ENCODE assay signal across 20 cellular contexts in the genomic region with DNA sequence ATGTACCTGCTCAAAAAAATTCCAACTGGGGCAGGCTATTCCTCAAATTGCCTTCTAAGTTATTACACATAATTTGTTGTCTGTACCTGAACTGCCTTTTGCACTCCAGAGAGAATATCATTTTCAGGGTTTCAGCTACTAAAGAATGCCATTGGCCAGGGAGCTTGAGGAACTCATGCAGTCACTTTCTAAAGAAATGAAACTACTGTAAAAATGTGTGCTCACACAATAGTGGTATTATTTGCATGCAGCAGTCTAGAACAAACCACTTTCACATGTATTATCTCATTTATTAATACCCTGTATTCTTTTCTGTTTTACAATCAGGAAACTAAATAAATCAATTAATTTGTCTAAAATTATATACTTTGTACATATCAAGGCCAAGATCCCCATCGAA.
A peak's percentile ranks its signal among the peaks of the same experiment; 100 is the strongest.
DNase-seq lines count a peak whose midpoint lies in the region; ATAC-seq and TF ChIP-seq lines count a peak whose summit lies in the region.
"Had no signal": no experiment of that assay in that cellular context is flagged by ENCODE, and none has a peak within 500 bp of the region (broad histone marks: within the 10 kb centered on the region; RNA-seq: fewer than 3 reads in every experiment).

No MANE protein-coding gene starts in this region.

- H3K4me1 Mint-ChIP-seq in GM23338, result no peaks in the 10 kb centered on the region
- H3K4me1 Mint-ChIP-seq: activated CD4-positive, alpha-beta T cell treated with anti-CD3 and anti-CD28 coated beads for 36 hours; central memory CD8-positive, alpha-beta T cell; neural progenitor cell had no signal

- H4K20me1 ChIP-seq in GM23338 (replicated peaks; ENCODE audit: insufficient read depth), result no peaks in the 10 kb centered on the region

- no peak for TF ChIP-seq POLR2A in suprapubic skin (IDR thresholded peaks at IDR 0.05)

- no peak overlapping the region for H3K4me2 ChIP-seq in GM23338
- H3K4me2 ChIP-seq: neural progenitor cell had no signal

- H3F3A ChIP-seq in GM23338 (replicated peaks; ENCODE audit: low read depth), result no peaks in the 10 kb centered on the region

- no peaks in the 10 kb centered on the region for H3K4me1 ChIP-seq in GM23338 (ENCODE audit: insufficient read depth)
- no peaks in the 10 kb centered on the region for H3K4me1 ChIP-seq in suprapubic skin
- peaks cover 0 to 2% (median 0%) of the 10 kb centered on the region in 9 donors for H3K4me1 ChIP-seq in heart right ventricle
- H3K4me1 ChIP-seq: esophagus squamous epithelium, neural progenitor cell, tibial artery had no signal

- TF ChIP-seq CTCF in GM12865 (IDR thresholded peaks at IDR 0.05; ENCODE audit: insufficient read depth, low read depth, low read length, missing control alignments) (no peak), GM23338 (conservative IDR thresholded peaks at IDR 0.05; ENCODE audit: low read depth in 2 of 2) (no peak), suprapubic skin (IDR thresholded peaks at IDR 0.05) (no peak), heart right ventricle (IDR thresholded peaks at IDR 0.05) (no peak)

- no peak for TF ChIP-seq EP300 in suprapubic skin (IDR thresholded peaks at IDR 0.05)

- no peak overlapping the region for H3K27ac Mint-ChIP-seq in GM23338
- H3K27ac Mint-ChIP-seq: activated CD4-positive, alpha-beta T cell treated with anti-CD3 and anti-CD28 coated beads for 36 hours; neural progenitor cell had no signal

- H3K36me3 ChIP-seq in GM23338 (ENCODE audit: insufficient read depth) (no peaks in the 10 kb centered on the region), suprapubic skin (no peaks in the 10 kb centered on the region), heart right ventricle (no peaks in the 10 kb centered on the region)
- H3K36me3 ChIP-seq: esophagus squamous epithelium, neural progenitor cell, tibial artery had no signal

- no peak overlapping the region for H2AFZ ChIP-seq in GM23338
- H2AFZ ChIP-seq: neural progenitor cell had no signal

- no peak overlapping the region for H3K4me3 Mint-ChIP-seq in GM23338
- H3K4me3 Mint-ChIP-seq: activated CD4-positive, alpha-beta T cell treated with anti-CD3 and anti-CD28 coated beads for 36 hours; central memory CD8-positive, alpha-beta T cell; neural progenitor cell had no signal

- peaks cover 5% of the 10 kb centered on the region for H3K9me2 ChIP-seq in GM23338 (ENCODE audit: insufficient read depth)

- H3K27me3 Mint-ChIP-seq in GM23338 (ENCODE audit: insufficient read depth, low read depth, poor library complexity), result no peaks in the 10 kb centered on the region
- H3K27me3 Mint-ChIP-seq: activated CD4-positive, alpha-beta T cell treated with anti-CD3 and anti-CD28 coated beads for 36 hours; central memory CD8-positive, alpha-beta T cell had no signal

- no peaks in the 10 kb centered on the region for H3K27me3 ChIP-seq in GM23338 (ENCODE audit: insufficient read depth)
- no peaks in the 10 kb centered on the region for H3K27me3 ChIP-seq in suprapubic skin
- no peaks in the 10 kb centered on the region for H3K27me3 ChIP-seq in heart right ventricle
- H3K27me3 ChIP-seq: esophagus squamous epithelium, neural progenitor cell, tibial artery had no signal

- H3K4me3 ChIP-seq in GM12865 (ENCODE audit: low read depth, low read length) (no peak overlapping the region), GM23338 (no peak overlapping the region), suprapubic skin (no peak overlapping the region), heart right ventricle (no peak overlapping the region)
- H3K4me3 ChIP-seq: esophagus squamous epithelium, neural progenitor cell, tibial artery had no signal

- peak; percentile 72 for ATAC-seq in GM19328 (IDR thresholded peaks at IDR 0.05; ENCODE audit: unreplicated experiment)
- ATAC-seq in HG02763 (IDR thresholded peaks at IDR 0.05; ENCODE audit: unreplicated experiment), result peak; percentile 74
- peak; percentile 49 for ATAC-seq in HG03196 (IDR thresholded peaks at IDR 0.05; ENCODE audit: unreplicated experiment)
- ATAC-seq in GM23338, result no peak
- no peak for ATAC-seq in heart right ventricle
- ATAC-seq: activated CD4-positive, alpha-beta T cell treated with anti-CD3 and anti-CD28 coated beads for 36 hours had no signal

- no peaks in the 10 kb centered on the region for H3K79me2 ChIP-seq in GM23338 (replicated peaks; ENCODE audit: insufficient read depth)

- H3K36me3 Mint-ChIP-seq in GM23338 (ENCODE audit: low read depth), result no peaks in the 10 kb centered on the region
- H3K36me3 Mint-ChIP-seq: neural progenitor cell had no signal

- intact Hi-C loops in heart right ventricle (cut with DNase I), result no loop called here

- DNase-seq in GM12865 (ENCODE audit: low read depth) (peak; percentile 8), GM23338 (ENCODE audit: low spot score) (no peak), suprapubic skin (ENCODE audit: low spot score in 2 of 2) (no peak), RKO (ENCODE audit: low spot score) (no peak), heart right ventricle (no peak)
- DNase-seq: 8988T; activated CD4-positive, alpha-beta T cell treated with anti-CD3 and anti-CD28 coated beads for 36 hours; activated gamma-delta T cell; amygdala; effector CD4-positive, alpha-beta T cell; esophagus squamous epithelium; GOT3; NCI-H1694; NCI-H2227 treated with DMSO at 0.1 percent for 48 hours; tibial artery had no signal

- H3K27ac ChIP-seq in GM23338 (ENCODE audit: low read depth) (no peak overlapping the region), suprapubic skin (no peak overlapping the region), heart right ventricle (no peak overlapping the region)
- H3K27ac ChIP-seq: esophagus squamous epithelium, neural progenitor cell, tibial artery had no signal

- no peaks in the 10 kb centered on the region for H3K9me3 ChIP-seq in suprapubic skin
- peaks cover 0 to 18% (median 0%) of the 10 kb centered on the region in 11 donors for H3K9me3 ChIP-seq in heart right ventricle
- H3K9me3 ChIP-seq: esophagus squamous epithelium, tibial artery had no signal

- H3K9me3 Mint-ChIP-seq in GM23338, result no peaks in the 10 kb centered on the region
- H3K9me3 Mint-ChIP-seq: neural progenitor cell had no signal

- 91% methylated on average over 1 of the region's 1 CpG for WGBS in suprapubic skin
- 82 to 92% methylated on average over 1 of the region's 1 CpG for WGBS in heart right ventricle, 2 donors

TF ChIP-seq in GM23338, 12 proteins besides CTCF, POLR2A, EP300 and RAD21 (continues in another document):
- TF ChIP-seq, protein P1, sequence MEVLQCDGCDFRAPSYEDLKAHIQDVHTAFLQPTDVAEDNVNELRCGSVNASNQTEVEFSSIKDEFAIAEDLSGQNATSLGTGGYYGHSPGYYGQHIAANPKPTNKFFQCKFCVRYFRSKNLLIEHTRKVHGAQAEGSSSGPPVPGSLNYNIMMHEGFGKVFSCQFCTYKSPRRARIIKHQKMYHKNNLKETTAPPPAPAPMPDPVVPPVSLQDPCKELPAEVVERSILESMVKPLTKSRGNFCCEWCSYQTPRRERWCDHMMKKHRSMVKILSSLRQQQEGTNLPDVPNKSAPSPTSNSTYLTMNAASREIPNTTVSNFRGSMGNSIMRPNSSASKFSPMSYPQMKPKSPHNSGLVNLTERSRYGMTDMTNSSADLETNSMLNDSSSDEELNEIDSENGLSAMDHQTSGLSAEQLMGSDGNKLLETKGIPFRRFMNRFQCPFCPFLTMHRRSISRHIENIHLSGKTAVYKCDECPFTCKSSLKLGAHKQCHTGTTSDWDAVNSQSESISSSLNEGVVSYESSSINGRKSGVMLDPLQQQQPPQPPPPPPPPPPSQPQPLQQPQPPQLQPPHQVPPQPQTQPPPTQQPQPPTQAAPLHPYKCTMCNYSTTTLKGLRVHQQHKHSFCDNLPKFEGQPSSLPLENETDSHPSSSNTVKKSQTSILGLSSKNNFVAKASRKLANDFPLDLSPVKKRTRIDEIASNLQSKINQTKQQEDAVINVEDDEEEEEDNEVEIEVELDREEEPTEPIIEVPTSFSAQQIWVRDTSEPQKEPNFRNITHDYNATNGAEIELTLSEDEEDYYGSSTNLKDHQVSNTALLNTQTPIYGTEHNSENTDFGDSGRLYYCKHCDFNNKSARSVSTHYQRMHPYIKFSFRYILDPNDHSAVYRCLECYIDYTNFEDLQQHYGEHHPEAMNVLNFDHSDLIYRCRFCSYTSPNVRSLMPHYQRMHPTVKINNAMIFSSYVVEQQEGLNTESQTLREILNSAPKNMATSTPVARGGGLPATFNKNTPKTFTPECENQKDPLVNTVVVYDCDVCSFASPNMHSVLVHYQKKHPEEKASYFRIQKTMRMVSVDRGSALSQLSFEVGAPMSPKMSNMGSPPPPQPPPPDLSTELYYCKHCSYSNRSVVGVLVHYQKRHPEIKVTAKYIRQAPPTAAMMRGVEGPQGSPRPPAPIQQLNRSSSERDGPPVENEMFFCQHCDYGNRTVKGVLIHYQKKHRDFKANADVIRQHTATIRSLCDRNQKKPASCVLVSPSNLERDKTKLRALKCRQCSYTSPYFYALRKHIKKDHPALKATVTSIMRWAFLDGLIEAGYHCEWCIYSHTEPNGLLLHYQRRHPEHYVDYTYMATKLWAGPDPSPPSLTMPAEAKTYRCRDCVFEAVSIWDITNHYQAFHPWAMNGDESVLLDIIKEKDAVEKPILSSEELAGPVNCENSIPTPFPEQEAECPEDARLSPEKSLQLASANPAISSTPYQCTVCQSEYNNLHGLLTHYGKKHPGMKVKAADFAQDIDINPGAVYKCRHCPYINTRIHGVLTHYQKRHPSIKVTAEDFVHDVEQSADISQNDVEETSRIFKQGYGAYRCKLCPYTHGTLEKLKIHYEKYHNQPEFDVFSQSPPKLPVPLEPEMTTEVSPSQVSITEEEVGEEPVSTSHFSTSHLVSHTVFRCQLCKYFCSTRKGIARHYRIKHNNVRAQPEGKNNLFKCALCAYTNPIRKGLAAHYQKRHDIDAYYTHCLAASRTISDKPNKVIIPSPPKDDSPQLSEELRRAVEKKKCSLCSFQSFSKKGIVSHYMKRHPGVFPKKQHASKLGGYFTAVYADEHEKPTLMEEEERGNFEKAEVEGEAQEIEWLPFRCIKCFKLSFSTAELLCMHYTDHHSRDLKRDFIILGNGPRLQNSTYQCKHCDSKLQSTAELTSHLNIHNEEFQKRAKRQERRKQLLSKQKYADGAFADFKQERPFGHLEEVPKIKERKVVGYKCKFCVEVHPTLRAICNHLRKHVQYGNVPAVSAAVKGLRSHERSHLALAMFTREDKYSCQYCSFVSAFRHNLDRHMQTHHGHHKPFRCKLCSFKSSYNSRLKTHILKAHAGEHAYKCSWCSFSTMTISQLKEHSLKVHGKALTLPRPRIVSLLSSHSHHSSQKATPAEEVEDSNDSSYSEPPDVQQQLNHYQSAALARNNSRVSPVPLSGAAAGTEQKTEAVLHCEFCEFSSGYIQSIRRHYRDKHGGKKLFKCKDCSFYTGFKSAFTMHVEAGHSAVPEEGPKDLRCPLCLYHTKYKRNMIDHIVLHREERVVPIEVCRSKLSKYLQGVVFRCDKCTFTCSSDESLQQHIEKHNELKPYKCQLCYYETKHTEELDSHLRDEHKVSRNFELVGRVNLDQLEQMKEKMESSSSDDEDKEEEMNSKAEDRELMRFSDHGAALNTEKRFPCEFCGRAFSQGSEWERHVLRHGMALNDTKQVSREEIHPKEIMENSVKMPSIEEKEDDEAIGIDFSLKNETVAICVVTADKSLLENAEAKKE (CRISPR knock-in tag; IDR thresholded peaks at IDR 0.05), result no peak

Comparison
In these comparisons a context has a peak if more than half of its experiments do, and no peak if none do; other contexts are left out.
1. ATAC-seq: peak in GM19328 (single experiment), HG02763 (single experiment) and HG03196 (single experiment); none in GM23338 (single experiment) and heart right ventricle (0 of 8).